ENCODE assay signal across 8 cellular contexts in genomic region chr18:77329651-77330050, GRCh38.
"Had no signal": no experiment of that assay in that cellular context is flagged by ENCODE, and none has a peak within 500 bp of the region (broad histone marks: within the 10 kb centered on the region; RNA-seq: fewer than 3 reads in every experiment).

No MANE protein-coding gene starts in this region.

- H3K4me3 Mint-ChIP-seq: H9, IgD-negative memory B cell had no signal

- H2AFZ ChIP-seq: GM23248 had no signal

- H3K27ac ChIP-seq: GM23248, HL-60, KMS-11 had no signal

- H3K4me3 ChIP-seq: GM23248 had no signal

- H3K4me2 ChIP-seq: KMS-11 had no signal

- H3K27ac Mint-ChIP-seq: H9, IgD-negative memory B cell had no signal

- H3K9ac ChIP-seq: GM23248, KMS-11 had no signal

- H3K9me3 Mint-ChIP-seq: H9 had no signal

- H3K36me3 Mint-ChIP-seq: IgD-negative memory B cell had no signal

- H3K4me1 Mint-ChIP-seq: H9 had no signal

- ATAC-seq: HepG2 had no signal

- DNase-seq: GM23248, H9, HCEC 1CT, KBM-7 had no signal
